In genomic region chr20:39049684-39050554, GRCh38 we compare ENCODE assay signal across 8 cellular contexts.
DNase-seq lines count a peak whose midpoint lies in the region; ATAC-seq and TF ChIP-seq lines count a peak whose summit lies in the region.

No MANE protein-coding gene starts in this region.

- peaks cover 0 to 17% (median 2%) of the 10 kb centered on the region in 4 donors for H3K4me1 Mint-ChIP-seq in CD4-positive, CD25-positive, alpha-beta regulatory T cell

- H3K4me3 ChIP-seq in CD4-positive, CD25-positive, alpha-beta regulatory T cell (ENCODE audit: low read depth, low read length), result peak overlapping the region; percentile 73
- H3K4me3 ChIP-seq in OCI-LY1 (ENCODE audit: low read depth, low read length, poor library complexity, severe bottlenecking), result peak overlapping the region; percentile 72
- H3K4me3 ChIP-seq in esophagus (ENCODE audit: low read depth in 1 of 2, low read length in 2 of 2), result peak overlapping the region; percentile 60 to 74
- peak overlapping the region; percentile 91 for H3K4me3 ChIP-seq in mucosa of stomach (ENCODE audit: low read length)

- no peaks in the 10 kb centered on the region for H3F3A ChIP-seq in OCI-LY1 (ENCODE audit: insufficient read depth, low read length)

- ATAC-seq in CD4-positive, CD25-positive, alpha-beta regulatory T cell (ENCODE audit: low read depth in 2 of 2), result peak; percentile 82 to 86
- ATAC-seq in GM19328 (IDR thresholded peaks at IDR 0.05; ENCODE audit: unreplicated experiment) (peak; percentile 70), HG03571 (IDR thresholded peaks at IDR 0.05; ENCODE audit: unreplicated experiment) (peak; percentile 83)

- no peaks in the 10 kb centered on the region for H4K20me1 ChIP-seq in OCI-LY1 (ENCODE audit: insufficient read depth, low read length)

- H3K9me3 Mint-ChIP-seq in CD4-positive, CD25-positive, alpha-beta regulatory T cell, result no peaks in the 10 kb centered on the region

- peak overlapping the region; percentile 83 to 94 (median 85) for H3K4me3 Mint-ChIP-seq in CD4-positive, CD25-positive, alpha-beta regulatory T cell

- H3K79me2 ChIP-seq in OCI-LY1 (ENCODE audit: insufficient read depth, low read length), result no peaks in the 10 kb centered on the region

- H3K36me3 Mint-ChIP-seq in CD4-positive, CD25-positive, alpha-beta regulatory T cell, result no peaks in the 10 kb centered on the region

- no peaks in the 10 kb centered on the region for H3K36me3 ChIP-seq in CD4-positive, CD25-positive, alpha-beta regulatory T cell (ENCODE audit: control insufficient read depth, insufficient read depth, low read length)
- H3K36me3 ChIP-seq in OCI-LY1 (ENCODE audit: insufficient read depth, low read length) (no peaks in the 10 kb centered on the region), esophagus (ENCODE audit: control insufficient read depth in 2 of 2, insufficient read depth in 2 of 2, low read length in 1 of 2) (no peaks in the 10 kb centered on the region), mucosa of stomach (ENCODE audit: control insufficient read depth, insufficient read depth, low read length) (no peaks in the 10 kb centered on the region)

- DNase-seq in CD4-positive, CD25-positive, alpha-beta regulatory T cell, result peak; percentile 68 to 79 (median 78)
- peak; percentile 69 for DNase-seq in activated T-cell treated with anti-CD3 and anti-CD28 coated beads for 4 hours
- peak; percentile 55 for DNase-seq in stimulated activated CD8-positive, alpha-beta memory T cell treated with anti-CD3 and anti-CD28 coated beads, Interleukin-7, amount 100 ng/mL, for 1 hour (ENCODE audit: low read depth in 2 of 2)

- H3K9me3 ChIP-seq in CD4-positive, CD25-positive, alpha-beta regulatory T cell (ENCODE audit: control insufficient read depth in 2 of 2, low read length in 2 of 2), result no peaks in the 10 kb centered on the region
- no peaks in the 10 kb centered on the region for H3K9me3 ChIP-seq in OCI-LY1 (ENCODE audit: low read length)
- H3K9me3 ChIP-seq in esophagus (ENCODE audit: control insufficient read depth in 2 of 2, insufficient read depth in 1 of 2, low read depth in 1 of 2, low read length in 1 of 2), result no peaks in the 10 kb centered on the region
- no peaks in the 10 kb centered on the region for H3K9me3 ChIP-seq in mucosa of stomach (ENCODE audit: control insufficient read depth, low read length)

- TF ChIP-seq CTCF in OCI-LY1 (IDR thresholded peaks at IDR 0.05; ENCODE audit: low read length), result peak; percentile 92

- H2AFZ ChIP-seq in OCI-LY1 (ENCODE audit: low read length), result peak overlapping the region; percentile 97; the same call in 1 of the 2 replicates

- peaks cover 2% of the 10 kb centered on the region for H3K27me3 ChIP-seq in CD4-positive, CD25-positive, alpha-beta regulatory T cell (ENCODE audit: control insufficient read depth, insufficient read depth, low read length)
- H3K27me3 ChIP-seq in OCI-LY1 (ENCODE audit: insufficient read depth, low read length) (no peaks in the 10 kb centered on the region), esophagus (ENCODE audit: control insufficient read depth in 1 of 2, insufficient read depth in 2 of 2, low read length in 2 of 2) (no peaks in the 10 kb centered on the region), mucosa of stomach (ENCODE audit: control insufficient read depth, insufficient read depth, low read length) (no peaks in the 10 kb centered on the region)

- no peaks in the 10 kb centered on the region for H3K9me2 ChIP-seq in OCI-LY1 (ENCODE audit: low read depth, low read length)

- H3K27me3 Mint-ChIP-seq in CD4-positive, CD25-positive, alpha-beta regulatory T cell, result no peaks in the 10 kb centered on the region

- peak overlapping the region; percentile 91 for H3K4me2 ChIP-seq in OCI-LY1 (ENCODE audit: low read length)

- 1% methylated on average over 62 to 69 of the region's 69 CpGs for WGBS in esophagus, 2 donors

- H3K27ac ChIP-seq in CD4-positive, CD25-positive, alpha-beta regulatory T cell (ENCODE audit: insufficient read depth, low read length, poor library complexity, severe bottlenecking), result no peak overlapping the region
- no peak overlapping the region for H3K27ac ChIP-seq in OCI-LY1 (ENCODE audit: low read depth, low read length, poor library complexity, severe bottlenecking)
- peak overlapping the region in 1 of 2 donors; percentile 70 for H3K27ac ChIP-seq in esophagus (ENCODE audit: low read depth in 2 of 2, low read length in 1 of 2)

- H3K9ac ChIP-seq in OCI-LY1 (ENCODE audit: low read length) (peak overlapping the region; percentile 88), mucosa of stomach (ENCODE audit: low read length) (peak overlapping the region; percentile 90)

- peaks cover 11% of the 10 kb centered on the region for H3K4me1 ChIP-seq in CD4-positive, CD25-positive, alpha-beta regulatory T cell (ENCODE audit: control insufficient read depth, insufficient read depth, low read length, poor library complexity, severe bottlenecking)
- H3K4me1 ChIP-seq in OCI-LY1 (ENCODE audit: insufficient read depth, low read length, severe bottlenecking) (peaks cover 9% of the 10 kb centered on the region), esophagus (ENCODE audit: control insufficient read depth in 2 of 2, insufficient read depth in 2 of 2, low read length in 1 of 2) (peaks cover 0 to 3% of the 10 kb centered on the region in 2 donors), mucosa of stomach (ENCODE audit: control insufficient read depth, insufficient read depth, low read length) (peaks cover 6% of the 10 kb centered on the region)

- peak overlapping the region; percentile 83 to 94 (median 92) for H3K27ac Mint-ChIP-seq in CD4-positive, CD25-positive, alpha-beta regulatory T cell
